In the genomic region with DNA sequence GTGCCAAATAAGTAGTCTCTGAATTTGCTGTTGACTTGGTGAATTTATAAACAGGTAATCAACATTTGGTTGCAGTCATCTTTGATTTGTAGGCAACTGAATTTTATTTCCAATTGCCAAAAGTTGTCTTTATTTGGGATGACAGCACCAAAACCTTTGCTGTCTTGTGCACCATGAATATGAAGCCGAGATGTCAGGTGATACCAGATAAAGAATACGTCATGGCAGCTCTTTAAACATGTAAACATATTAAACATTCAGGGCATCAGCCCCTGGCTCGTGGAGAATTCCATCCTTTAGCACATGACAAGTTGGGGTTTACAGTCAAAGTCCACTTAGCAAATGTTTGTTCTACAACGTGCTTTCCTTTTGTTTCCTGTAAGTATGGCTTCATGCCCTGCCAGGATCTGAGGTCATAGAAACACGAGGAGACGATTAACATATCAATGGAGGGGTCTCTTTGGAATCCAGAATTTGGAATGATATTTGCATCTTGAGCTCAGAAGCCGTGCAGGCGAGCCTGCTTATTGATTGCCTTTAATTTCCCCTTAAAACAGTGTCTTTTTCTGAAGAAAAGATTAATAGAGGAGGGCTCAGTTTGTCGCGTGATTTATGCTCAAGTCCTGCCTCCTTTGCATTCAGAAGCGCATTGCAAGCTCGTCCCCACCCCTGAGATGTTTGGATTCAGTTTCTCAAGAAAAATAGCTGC, we compare ENCODE assay signal across 9 cellular contexts.
DNase-seq lines count a peak whose midpoint lies in the region; ATAC-seq lines count a peak whose summit lies in the region.
"Had no signal": no experiment of that assay in that cellular context is flagged by ENCODE, and none has a peak within 500 bp of the region (broad histone marks: within the 10 kb centered on the region; RNA-seq: fewer than 3 reads in every experiment).

No MANE protein-coding gene starts in this region.

- no peaks in the 10 kb centered on the region for H3K9me3 ChIP-seq in muscle layer of duodenum (ENCODE audit: control insufficient read depth in 1 of 2, low read length in 2 of 2)

- no peaks in the 10 kb centered on the region for H3K36me3 ChIP-seq in muscle layer of duodenum (ENCODE audit: control insufficient read depth in 1 of 2, insufficient read depth in 2 of 2, low read length in 2 of 2)

- H3K4me1 ChIP-seq in muscle layer of duodenum (ENCODE audit: control insufficient read depth in 1 of 2, insufficient read depth in 2 of 2, low read length in 2 of 2): no peaks in the 10 kb centered on the region

- H3K4me3 ChIP-seq in muscle layer of duodenum (ENCODE audit: low read depth in 1 of 2, low read length in 2 of 2): peak overlapping the region in 1 of 2 donors; percentile 23

- peak overlapping the region; percentile 6 for H3K27ac ChIP-seq in muscle layer of duodenum (ENCODE audit: low read length)

- DNase-seq in DMS53 treated with DMSO at 0.1 percent for 48 hours (lab: John Stamatoyannopoulos, UW; ENCODE audit: unreplicated experiment) (peak; percentile 79), NCI-H2227 (lab: John Stamatoyannopoulos, UW; ENCODE audit: unreplicated experiment) (peak; percentile 71), dermis blood vessel endothelial cell (peak; percentile 47), MV-4-11 (lab: John Stamatoyannopoulos, UW) (no peak)
- no peak for DNase-seq in activated CD8-positive, alpha-beta memory T cell treated with anti-CD3 and anti-CD28 coated beads, Interleukin-2, amount 50 U/mL, for 4 hours
- DNase-seq: activated effector memory CD4-positive, alpha-beta T cell treated with Interleukin-2 at 50 U/mL for 16 hours had no signal

- no peak for ATAC-seq in GM18868 (IDR thresholded peaks at IDR 0.05; ENCODE audit: unreplicated experiment)
- ATAC-seq in HG03159 (IDR thresholded peaks at IDR 0.05; ENCODE audit: unreplicated experiment): no peak

- no peaks in the 10 kb centered on the region for H3K27me3 ChIP-seq in muscle layer of duodenum (ENCODE audit: low read depth, low read length)

Comparison
In these comparisons a context has a peak if more than half of its experiments do, and no peak if none do; other contexts are left out.
1. DNase-seq: peak in DMS53 treated with DMSO at 0.1 percent for 48 hours (single experiment), NCI-H2227 (single experiment) and dermis blood vessel endothelial cell (single experiment); none in activated CD8-positive, alpha-beta memory T cell treated with anti-CD3 and anti-CD28 coated beads, Interleukin-2, amount 50 U/mL, for 4 hours (single experiment) and MV-4-11 (single experiment).